ENCODE assay signal across 12 cellular contexts in the genomic region with DNA sequence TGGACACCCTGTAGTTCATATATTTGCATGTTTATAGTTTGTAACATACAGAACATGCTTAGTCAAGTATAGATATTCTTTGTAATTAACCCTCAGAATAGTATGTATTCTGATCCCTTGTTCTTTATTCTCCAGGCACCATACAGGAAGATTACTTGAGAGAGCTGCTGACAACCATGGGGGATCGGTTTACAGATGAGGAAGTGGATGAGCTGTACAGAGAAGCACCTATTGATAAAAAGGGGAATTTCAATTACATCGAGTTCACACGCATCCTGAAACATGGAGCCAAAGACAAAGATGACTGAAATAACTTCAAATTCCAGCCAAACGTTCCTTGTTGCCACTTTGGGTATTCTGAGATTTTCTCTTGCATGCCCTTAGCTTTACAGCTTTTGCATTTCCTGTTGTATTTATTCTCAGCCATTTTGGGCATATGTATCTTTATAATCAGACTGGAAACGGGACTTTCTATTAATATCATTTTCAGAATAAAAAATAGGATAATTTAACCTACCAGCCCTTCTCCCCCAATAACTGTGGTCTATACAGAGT. TPM values are rescaled to one million over a fixed set of nuclear protein-coding genes. Genes with fewer than 3 reads are reported as not detected.
DNase-seq lines count a peak whose midpoint lies in the region; ATAC-seq and TF ChIP-seq lines count a peak whose summit lies in the region.
"Had no signal": no experiment of that assay in that cellular context is flagged by ENCODE, and none has a peak within 500 bp of the region (broad histone marks: within the 10 kb centered on the region; RNA-seq: fewer than 3 reads in every experiment).

No MANE protein-coding gene starts in this region.

- H3K4me3 Mint-ChIP-seq in activated T-helper 1 cell treated with anti-CD3 and anti-CD28 coated beads, Interleukin-12 subunit alpha, Interleukin-12 subunit beta, Interleukin-2, Interleukin-4 antibody, amounts not matched to agents 30 ng/mL and 10 ng/mL and 1 ng/mL, durations not matched to agents 14 hours and 24 hours and 36 hours, result no peak overlapping the region
- H3K4me3 Mint-ChIP-seq in memory B cell, result no peak overlapping the region

- peaks cover 74% of the 10 kb centered on the region for H3K4me1 ChIP-seq in GM23248 (ENCODE audit: insufficient read depth)

- H3K9me3 ChIP-seq in GM23248 (ENCODE audit: low read depth), result no peaks in the 10 kb centered on the region

- peaks cover 95% of the 10 kb centered on the region for H3K79me2 ChIP-seq in GM23248 (ENCODE audit: insufficient read depth)

- in situ Hi-C loops in GM23248 (cut with MboI), result no loop called here

- no peak for DNase-seq in GM23248
- no peak for DNase-seq in activated T-helper 1 cell treated with anti-CD3 and anti-CD28 coated beads, Interleukin-12 subunit alpha, Interleukin-12 subunit beta, Interleukin-2, Interleukin-4 antibody, amounts not matched to agents 30 ng/mL and 10 ng/mL and 1 ng/mL, durations not matched to agents 14 hours and 24 hours and 36 hours (ENCODE audit: low spot score)
- no peak for DNase-seq in memory B cell (ENCODE audit: low spot score in 2 of 2)
- DNase-seq in NCI-H1092 (lab: John Stamatoyannopoulos, UW), result no peak
- no peak for DNase-seq in NK-92 treated with Interleukin-12 subunit alpha and Interleukin-12 subunit beta, amount 100 ng/mL, for 24 hours (lab: John Stamatoyannopoulos, UW)
- DNase-seq in islet precursor cell, result no peak
- DNase-seq: COR-L47, left colon, NCI-H1417 treated with DMSO at 0.1 percent for 48 hours, RPMI8226 had no signal

- WGBS in GM23248 (ENCODE audit: low coverage in 1 of 2, low lambda C conversion rate in 2 of 2, missing lambda C conversion rate in 2 of 2), 2 experiments, result 88% methylated on average over 5 of the region's 5 CpGs

- peaks cover 91% of the 10 kb centered on the region for H3K4me1 Mint-ChIP-seq in activated T-helper 1 cell treated with anti-CD3 and anti-CD28 coated beads, Interleukin-12 subunit alpha, Interleukin-12 subunit beta, Interleukin-2, Interleukin-4 antibody, amounts not matched to agents 30 ng/mL and 10 ng/mL and 1 ng/mL, durations not matched to agents 14 hours and 24 hours and 36 hours (ENCODE audit: low read depth)
- peaks cover 52% of the 10 kb centered on the region for H3K4me1 Mint-ChIP-seq in memory B cell

- H3K36me3 Mint-ChIP-seq in activated T-helper 1 cell treated with anti-CD3 and anti-CD28 coated beads, Interleukin-12 subunit alpha, Interleukin-12 subunit beta, Interleukin-2, Interleukin-4 antibody, amounts not matched to agents 30 ng/mL and 10 ng/mL and 1 ng/mL, durations not matched to agents 14 hours and 24 hours and 36 hours (ENCODE audit: low read depth), result peaks cover 53% of the 10 kb centered on the region
- H3K36me3 Mint-ChIP-seq in memory B cell, result peaks cover 22% of the 10 kb centered on the region

- no peak overlapping the region for H2AFZ ChIP-seq in GM23248

- intact Hi-C loops in activated T-helper 1 cell treated with anti-CD3 and anti-CD28 coated beads, Interleukin-12 subunit alpha, Interleukin-12 subunit beta, Interleukin-2, Interleukin-4 antibody, amounts not matched to agents 30 ng/mL and 10 ng/mL and 1 ng/mL, durations not matched to agents 14 hours and 24 hours and 36 hours (cut with micrococcal nuclease), result no loop called here

- H3K4me2 ChIP-seq in GM23248 (ENCODE audit: unreplicated experiment), result peak overlapping the region; percentile 30

- peak overlapping the region; percentile 86 for H3K27ac ChIP-seq in 22Rv1
- H3K27ac ChIP-seq in GM23248, result peak overlapping the region; percentile 27

- no peaks in the 10 kb centered on the region for H3K27me3 ChIP-seq in GM23248 (replicated peaks; ENCODE audit: insufficient read depth)

- no peaks in the 10 kb centered on the region for H3K27me3 Mint-ChIP-seq in activated T-helper 1 cell treated with anti-CD3 and anti-CD28 coated beads, Interleukin-12 subunit alpha, Interleukin-12 subunit beta, Interleukin-2, Interleukin-4 antibody, amounts not matched to agents 30 ng/mL and 10 ng/mL and 1 ng/mL, durations not matched to agents 14 hours and 24 hours and 36 hours (ENCODE audit: insufficient read depth)
- no peaks in the 10 kb centered on the region for H3K27me3 Mint-ChIP-seq in memory B cell

- H3K4me3 ChIP-seq in GM23248, result no peak overlapping the region; the same call in 1 of the 2 replicates

- H3F3A ChIP-seq in GM23248 (ENCODE audit: insufficient read depth), result peaks cover 95% of the 10 kb centered on the region

- peak; percentile 75 for ATAC-seq in memory B cell (ENCODE audit: low read depth)
- ATAC-seq in GM19328 (IDR thresholded peaks at IDR 0.05; ENCODE audit: unreplicated experiment), result no peak
- ATAC-seq: left colon had no signal

- no peak for TF ChIP-seq CTCF in 22Rv1 (IDR thresholded peaks at IDR 0.05)

- H3K9me3 Mint-ChIP-seq in activated T-helper 1 cell treated with anti-CD3 and anti-CD28 coated beads, Interleukin-12 subunit alpha, Interleukin-12 subunit beta, Interleukin-2, Interleukin-4 antibody, amounts not matched to agents 30 ng/mL and 10 ng/mL and 1 ng/mL, durations not matched to agents 14 hours and 24 hours and 36 hours, result no peaks in the 10 kb centered on the region
- no peaks in the 10 kb centered on the region for H3K9me3 Mint-ChIP-seq in memory B cell

- no peaks in the 10 kb centered on the region for H4K20me1 ChIP-seq in GM23248 (ENCODE audit: insufficient read depth)

- peaks cover 67% of the 10 kb centered on the region for H3K36me3 ChIP-seq in GM23248 (ENCODE audit: low read depth)

- H3K9me2 ChIP-seq in GM23248 (ENCODE audit: insufficient read depth), result no peaks in the 10 kb centered on the region

- peak overlapping the region; percentile 5 for H3K27ac Mint-ChIP-seq in activated T-helper 1 cell treated with anti-CD3 and anti-CD28 coated beads, Interleukin-12 subunit alpha, Interleukin-12 subunit beta, Interleukin-2, Interleukin-4 antibody, amounts not matched to agents 30 ng/mL and 10 ng/mL and 1 ng/mL, durations not matched to agents 14 hours and 24 hours and 36 hours
- H3K27ac Mint-ChIP-seq in memory B cell, result peak overlapping the region; percentile 29

- 0 out of 2 replicates have a peak overlapping the region, but pooled peaks have one; percentile 4 for H3K9ac ChIP-seq in GM23248

RNA-seq across cellular contexts. Expression of a gene that starts 6.2 kb away (rescaled TPM):
- total RNA-seq in GM23248 (2014; rRNA removed; shearing (Covaris generic)), result 608 and 614 TPM in 2 replicates
- 1,218 and 1,219 TPM in 2 replicates for polyA plus RNA-seq in GM23248 (2016; fragmentation: Nextera tagmentation; extraction: Ambion mirVana)
- total RNA-seq in activated T-helper 1 cell treated with anti-CD3 and anti-CD28 coated beads, Interleukin-12 subunit alpha, Interleukin-12 subunit beta, Interleukin-2, Interleukin-4 antibody, amounts not matched to agents 30 ng/mL and 10 ng/mL and 1 ng/mL, durations not matched to agents 14 hours and 24 hours and 36 hours, result 234 and 235 TPM in 2 replicates

RNA-seq across cellular contexts. Expression of a gene that starts 8.1 kb away (rescaled TPM):
- total RNA-seq in GM23248 (2014; rRNA removed; shearing (Covaris generic)), result 748 and 789 TPM in 2 replicates
- 1,649 and 1,670 TPM in 2 replicates for polyA plus RNA-seq in GM23248 (2016; fragmentation: Nextera tagmentation; extraction: Ambion mirVana)
- total RNA-seq in activated T-helper 1 cell treated with anti-CD3 and anti-CD28 coated beads, Interleukin-12 subunit alpha, Interleukin-12 subunit beta, Interleukin-2, Interleukin-4 antibody, amounts not matched to agents 30 ng/mL and 10 ng/mL and 1 ng/mL, durations not matched to agents 14 hours and 24 hours and 36 hours, result 330 and 334 TPM in 2 replicates

RNA-seq across cellular contexts. Expression of a gene that starts 35.9 kb away (rescaled TPM):
- 0.65 TPM in 1 of 2 replicates, not detected in the other for total RNA-seq in GM23248 (2014; rRNA removed; shearing (Covaris generic))
- 0.42 and 0.64 TPM in 2 replicates for polyA plus RNA-seq in GM23248 (2016; fragmentation: Nextera tagmentation; extraction: Ambion mirVana)
- total RNA-seq in activated T-helper 1 cell treated with anti-CD3 and anti-CD28 coated beads, Interleukin-12 subunit alpha, Interleukin-12 subunit beta, Interleukin-2, Interleukin-4 antibody, amounts not matched to agents 30 ng/mL and 10 ng/mL and 1 ng/mL, durations not matched to agents 14 hours and 24 hours and 36 hours, result 0.22 and 1.4 TPM in 2 replicates
